In genomic region chr2:49255325-49256023, GRCh38 we compare ENCODE assay signal across 13 cellular contexts.
A peak's percentile ranks its signal among the peaks of the same experiment; 100 is the strongest.
DNase-seq lines count a peak whose midpoint lies in the region; ATAC-seq and TF ChIP-seq lines count a peak whose summit lies in the region.
"Had no signal": no experiment of that assay in that cellular context is flagged by ENCODE, and none has a peak within 500 bp of the region (broad histone marks: within the 10 kb centered on the region; RNA-seq: fewer than 3 reads in every experiment).

No MANE protein-coding gene starts in this region.

- no peak overlapping the region for H3K27ac Mint-ChIP-seq in CD4-positive, alpha-beta T cell
- H3K27ac Mint-ChIP-seq: stimulated activated naive CD8-positive, alpha-beta T cell treated with anti-CD3 and anti-CD28 coated beads, Interleukin-15, amount 100 ng/mL, for 72 hours; WTC11 had no signal

- CTCF ChIA-PET in CD4-positive, alpha-beta T cell (lab: Charles Lee): no interaction called here

- H3K4me3 ChIP-seq in heart right ventricle (no peak overlapping the region), choroid plexus epithelial cell (ENCODE audit: low read depth, low read length) (no peak overlapping the region)
- H3K4me3 ChIP-seq: Peyer's patch had no signal

- no peaks in the 10 kb centered on the region for H3K9me3 Mint-ChIP-seq in CD4-positive, alpha-beta T cell
- H3K9me3 Mint-ChIP-seq: WTC11 had no signal

- H3K36me3 Mint-ChIP-seq in CD4-positive, alpha-beta T cell (ENCODE audit: low read depth): no peaks in the 10 kb centered on the region
- H3K36me3 Mint-ChIP-seq: WTC11 had no signal

- no peaks in the 10 kb centered on the region for H3K9me3 ChIP-seq in heart right ventricle
- no peaks in the 10 kb centered on the region for H3K9me3 ChIP-seq in CD4-positive, alpha-beta T cell (ENCODE audit: control insufficient read depth, low read length)
- H3K9me3 ChIP-seq: Peyer's patch had no signal

- no peak for ATAC-seq in heart right ventricle
- no peak for ATAC-seq in left ventricle myocardium superior
- no peak for ATAC-seq in CD4-positive, alpha-beta T cell (ENCODE audit: poor library complexity)
- no peak for ATAC-seq in HG02610 (IDR thresholded peaks at IDR 0.05; ENCODE audit: unreplicated experiment)
- no peak for ATAC-seq in HG03108 (IDR thresholded peaks at IDR 0.05; ENCODE audit: unreplicated experiment)
- ATAC-seq: stimulated activated naive CD8-positive, alpha-beta T cell treated with anti-CD3 and anti-CD28 coated beads, Interleukin-15, amount 100 ng/mL, for 72 hours; WTC11 had no signal

- H3K27me3 ChIP-seq in heart right ventricle: no peaks in the 10 kb centered on the region
- H3K27me3 ChIP-seq in CD4-positive, alpha-beta T cell (ENCODE audit: control insufficient read depth, insufficient read depth, low read length): no peaks in the 10 kb centered on the region
- H3K27me3 ChIP-seq: Peyer's patch had no signal

- H3K4me3 Mint-ChIP-seq in CD4-positive, alpha-beta T cell: no peak overlapping the region
- H3K4me3 Mint-ChIP-seq: stimulated activated naive CD8-positive, alpha-beta T cell treated with anti-CD3 and anti-CD28 coated beads, Interleukin-15, amount 100 ng/mL, for 72 hours; WTC11 had no signal

- peak in 8 of 9 donors; percentile 18 to 60 (median 34) for TF ChIP-seq CTCF in heart right ventricle (IDR thresholded peaks at IDR 0.05)
- TF ChIP-seq CTCF in choroid plexus epithelial cell (conservative IDR thresholded peaks at IDR 0.05; ENCODE audit: low read depth, low read length): peak; percentile 34
- no peak for TF ChIP-seq CTCF in CD4-positive, alpha-beta T cell (IDR thresholded peaks at IDR 0.05)

- no peaks in the 10 kb centered on the region for H3K4me1 Mint-ChIP-seq in CD4-positive, alpha-beta T cell (ENCODE audit: low read depth)
- H3K4me1 Mint-ChIP-seq: stimulated activated naive CD8-positive, alpha-beta T cell treated with anti-CD3 and anti-CD28 coated beads, Interleukin-15, amount 100 ng/mL, for 72 hours; WTC11 had no signal

- 43 to 52% methylated on average over 3 of the region's 3 CpGs for WGBS in heart right ventricle, 2 donors

- H3K36me3 ChIP-seq in heart right ventricle: no peaks in the 10 kb centered on the region
- H3K36me3 ChIP-seq: Peyer's patch had no signal

- H3K27ac ChIP-seq in heart right ventricle: no peak overlapping the region
- no peak overlapping the region for H3K27ac ChIP-seq in CD4-positive, alpha-beta T cell (ENCODE audit: low read depth, low read length)
- H3K27ac ChIP-seq: Peyer's patch had no signal

- intact Hi-C loops in heart right ventricle (cut with DNase I): loop anchor here in 2 of 10 donors (5.0 to 10.0 kb wide), 3 partner anchors 237 to 1149 kb away; no protein-coding TSS in a partner anchor
- intact Hi-C loops in left ventricle myocardium superior (cut with micrococcal nuclease): no loop called here
- intact Hi-C loops in CD4-positive, alpha-beta T cell (cut with DNase I, micrococcal nuclease): no loop called here

- DNase-seq in heart right ventricle (no peak), left ventricle myocardium superior (no peak), NCI-H2196 (lab: John Stamatoyannopoulos, UW; ENCODE audit: unreplicated experiment) (peak; percentile 63), choroid plexus epithelial cell (ENCODE audit: low read depth) (peak; percentile 42), superior temporal gyrus (ENCODE audit: extremely low spot score) (peak; percentile 75)
- DNase-seq in CD4-positive, alpha-beta T cell: no peak
- DNase-seq: activated effector memory CD4-positive, alpha-beta T cell treated with anti-CD3 and anti-CD28 coated beads, Interleukin-2, amount 50 U/mL, for 16 hours; cortex of kidney; Peyer's patch; stimulated activated naive CD8-positive, alpha-beta T cell treated with anti-CD3 and anti-CD28 coated beads, Interleukin-15, amount 100 ng/mL, for 72 hours had no signal

- no peaks in the 10 kb centered on the region for H3K27me3 Mint-ChIP-seq in CD4-positive, alpha-beta T cell
- H3K27me3 Mint-ChIP-seq: stimulated activated naive CD8-positive, alpha-beta T cell treated with anti-CD3 and anti-CD28 coated beads, Interleukin-15, amount 100 ng/mL, for 72 hours had no signal

- POLR2A ChIA-PET in CD4-positive, alpha-beta T cell (lab: Charles Lee): no interaction called here

- no peaks in the 10 kb centered on the region for H3K4me1 ChIP-seq in heart right ventricle
- H3K4me1 ChIP-seq: Peyer's patch had no signal

Comparison
In these comparisons a context has a peak if more than half of its experiments do, and no peak if none do; other contexts are left out.
1. DNase-seq: peak in NCI-H2196 (single experiment), choroid plexus epithelial cell (single experiment) and superior temporal gyrus (single experiment); none in heart right ventricle (0 of 2), left ventricle myocardium superior (single experiment) and CD4-positive, alpha-beta T cell (0 of 10).